Comparison of ENCODE assay signal across 8 cellular contexts in the genomic region with DNA sequence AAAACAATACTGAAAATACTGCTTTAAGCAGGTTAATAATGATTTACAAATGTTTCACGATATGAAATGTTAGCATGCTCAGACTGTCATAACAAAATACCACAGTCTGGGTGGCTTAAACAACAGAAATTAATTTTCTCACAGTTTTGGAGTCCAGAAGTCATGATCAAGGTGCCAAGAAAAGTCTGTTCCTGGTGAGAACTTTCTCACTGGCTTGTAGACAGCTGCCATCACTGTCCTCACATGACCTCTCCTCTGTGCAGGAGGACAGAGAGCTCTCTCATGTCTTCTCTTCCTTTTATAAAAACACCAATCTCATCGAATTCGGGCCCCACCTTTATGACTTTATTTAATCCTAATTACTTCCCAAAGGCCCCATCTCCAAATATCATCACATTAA.
"Had no signal": no experiment of that assay in that cellular context is flagged by ENCODE, and none has a peak within 500 bp of the region (broad histone marks: within the 10 kb centered on the region; RNA-seq: fewer than 3 reads in every experiment).

No MANE protein-coding gene starts in this region.

- H3K4me3 ChIP-seq: GM12878 had no signal

- FAIRE-seq: G401.6, GM12878, GM12891, GM12892, GM18507, GM19239 had no signal

- ATAC-seq: GM12878 had no signal

- DNase-seq: GDM1, GF-D8 had no signal
